In genomic region chr12:92740421-92740820, GRCh38 we compare ENCODE assay signal across 34 cellular contexts. TPM values are rescaled to one million over a fixed set of nuclear protein-coding genes. Genes with fewer than 3 reads are reported as not detected.
"Had no signal": no experiment of that assay in that cellular context is flagged by ENCODE, and none has a peak within 500 bp of the region (broad histone marks: within the 10 kb centered on the region; RNA-seq: fewer than 3 reads in every experiment).

No MANE protein-coding gene starts in this region.

- H3K4me3 ChIP-seq: ascending aorta, coronary artery, dorsolateral prefrontal cortex, gastrocnemius medialis, heart left ventricle had no signal

- H3K27me3 Mint-ChIP-seq: dendritic cell treated with granulocyte-macrophage colony-stimulating factor and Interleukin-4, amounts not matched to agents 40 ng/mL and 50 ng/mL, for 4 days had no signal

- H3K27ac ChIP-seq: ascending aorta, brain microvascular endothelial cell, coronary artery, dorsolateral prefrontal cortex, foreskin keratinocyte, gastrocnemius medialis, heart left ventricle had no signal

- DNase-seq: activated CD4-positive, alpha-beta memory T cell treated with anti-CD3 and anti-CD28 coated beads, Interleukin-2, amount 10 ng/mL, durations not matched to agents 7 days and 5 days; activated CD4-positive, alpha-beta T cell treated with anti-CD3 and anti-CD28 coated beads for 4 hours; activated CD4-positive, alpha-beta T cell treated with anti-CD3 and anti-CD28 coated beads, Interleukin-2, amount 10 ng/mL, durations not matched to agents 7 days and 5 days; activated CD4-positive, alpha-beta T cell treated with anti-CD3 and anti-CD28 coated beads, Interleukin-2, amount 50 U/mL, for 4 hours; activated CD4-positive, CD25-positive, alpha-beta regulatory T cell; activated CD4-positive, CD25-positive, alpha-beta regulatory T cell treated with anti-CD3 and anti-CD28 coated beads, Interleukin-2, amount 50 U/mL, for 72 hours; activated CD8-positive, alpha-beta memory T cell treated with anti-CD3 and anti-CD28 coated beads, Interleukin-2, amount 50 U/mL, for 48 hours; activated gamma-delta T cell; activated naive CD4-positive, alpha-beta T cell; activated naive CD4-positive, alpha-beta T cell treated with anti-CD3 and anti-CD28 coated beads, Interleukin-2, amount 10 ng/mL, durations not matched to agents 7 days and 5 days; activated naive CD8-positive, alpha-beta T cell treated with anti-CD3 and anti-CD28 coated beads, Interleukin-2, amount 10 ng/mL, durations not matched to agents 7 days and 5 days; activated T-cell treated with anti-CD3 and anti-CD28 coated beads for 4 hours; activated T-cell treated with anti-CD3 and anti-CD28 coated beads, Interleukin-2, amount 50 U/mL, for 24 hours; activated T-cell treated with anti-CD3 and anti-CD28 coated beads, Interleukin-2, amount 50 U/mL, for 72 hours; brain microvascular endothelial cell; dorsolateral prefrontal cortex; effector memory CD4-positive, alpha-beta T cell; endodermal cell; foreskin keratinocyte; gastrocnemius medialis; glutamatergic neuron; heart left ventricle; T-helper 2 cell had no signal

- H3K9me3 ChIP-seq: ascending aorta, gastrocnemius medialis, heart left ventricle had no signal

- H3K36me3 Mint-ChIP-seq: activated naive CD4-positive, alpha-beta T cell treated with anti-CD3 and anti-CD28 coated beads, Interleukin-2, amount 10 ng/mL, durations not matched to agents 7 days and 5 days; activated naive CD4-positive, alpha-beta T cell treated with anti-CD3 and anti-CD28 coated beads, Interleukin-2, amount 50 U/mL, for 72 hours; activated naive CD8-positive, alpha-beta T cell treated with anti-CD3 and anti-CD28 coated beads, Interleukin-2, amount 10 ng/mL, durations not matched to agents 7 days and 5 days had no signal

- H3K27me3 ChIP-seq: ascending aorta, brain microvascular endothelial cell, dorsolateral prefrontal cortex, foreskin keratinocyte, gastrocnemius medialis, heart left ventricle had no signal

- ATAC-seq: activated naive CD4-positive, alpha-beta T cell treated with anti-CD3 and anti-CD28 coated beads, Interleukin-2, amount 50 U/mL, for 72 hours; activated T-cell treated with anti-CD3 and anti-CD28 coated beads, Interleukin-2, amount 50 U/mL, for 72 hours; esophagus mucosa; foreskin keratinocyte; gastrocnemius medialis; heart left ventricle had no signal

- H3K27ac Mint-ChIP-seq: activated CD4-positive, alpha-beta memory T cell treated with anti-CD3 and anti-CD28 coated beads, Interleukin-2, amount 10 ng/mL, durations not matched to agents 7 days and 5 days; activated CD4-positive, alpha-beta T cell treated with anti-CD3 and anti-CD28 coated beads, Interleukin-2, amount 10 ng/mL, durations not matched to agents 7 days and 5 days; activated naive CD4-positive, alpha-beta T cell treated with anti-CD3 and anti-CD28 coated beads, Interleukin-2, amount 10 ng/mL, durations not matched to agents 7 days and 5 days; activated naive CD4-positive, alpha-beta T cell treated with anti-CD3 and anti-CD28 coated beads, Interleukin-2, amount 50 U/mL, for 72 hours; activated naive CD8-positive, alpha-beta T cell treated with anti-CD3 and anti-CD28 coated beads, Interleukin-2, amount 10 ng/mL, durations not matched to agents 7 days and 5 days; activated T-cell treated with anti-CD3 and anti-CD28 coated beads, Interleukin-2, amount 50 U/mL, for 24 hours; activated T-cell treated with anti-CD3 and anti-CD28 coated beads, Interleukin-2, amount 50 U/mL, for 72 hours; dendritic cell treated with granulocyte-macrophage colony-stimulating factor and Interleukin-4, amounts not matched to agents 40 ng/mL and 50 ng/mL, for 4 days; endodermal cell had no signal

- H3K4me1 ChIP-seq: ascending aorta had no signal

- H3K4me3 Mint-ChIP-seq: activated CD4-positive, alpha-beta memory T cell treated with anti-CD3 and anti-CD28 coated beads, Interleukin-2, amount 10 ng/mL, durations not matched to agents 7 days and 5 days; activated CD4-positive, alpha-beta T cell treated with anti-CD3 and anti-CD28 coated beads, Interleukin-2, amount 10 ng/mL, durations not matched to agents 7 days and 5 days; activated naive CD4-positive, alpha-beta T cell treated with anti-CD3 and anti-CD28 coated beads, Interleukin-2, amount 10 ng/mL, durations not matched to agents 7 days and 5 days; activated naive CD8-positive, alpha-beta T cell treated with anti-CD3 and anti-CD28 coated beads, Interleukin-2, amount 10 ng/mL, durations not matched to agents 7 days and 5 days; activated T-cell treated with anti-CD3 and anti-CD28 coated beads, Interleukin-2, amount 50 U/mL, for 24 hours; activated T-cell treated with anti-CD3 and anti-CD28 coated beads, Interleukin-2, amount 50 U/mL, for 72 hours; central memory CD8-positive, alpha-beta T cell; dendritic cell treated with granulocyte-macrophage colony-stimulating factor and Interleukin-4, amounts not matched to agents 40 ng/mL and 50 ng/mL, for 4 days; endodermal cell had no signal

- H3K36me3 ChIP-seq: ascending aorta, brain microvascular endothelial cell, gastrocnemius medialis, heart left ventricle had no signal

- H3K4me1 Mint-ChIP-seq: activated CD4-positive, alpha-beta memory T cell treated with anti-CD3 and anti-CD28 coated beads, Interleukin-2, amount 10 ng/mL, durations not matched to agents 7 days and 5 days; activated naive CD4-positive, alpha-beta T cell treated with anti-CD3 and anti-CD28 coated beads, Interleukin-2, amount 10 ng/mL, durations not matched to agents 7 days and 5 days; central memory CD8-positive, alpha-beta T cell; endodermal cell had no signal

- FAIRE-seq: bronchial epithelial cell had no signal

- H3K9me3 Mint-ChIP-seq: activated CD4-positive, alpha-beta memory T cell treated with anti-CD3 and anti-CD28 coated beads, Interleukin-2, amount 10 ng/mL, durations not matched to agents 7 days and 5 days; activated CD4-positive, alpha-beta T cell treated with anti-CD3 and anti-CD28 coated beads, Interleukin-2, amount 10 ng/mL, durations not matched to agents 7 days and 5 days; activated naive CD4-positive, alpha-beta T cell treated with anti-CD3 and anti-CD28 coated beads, Interleukin-2, amount 10 ng/mL, durations not matched to agents 7 days and 5 days; activated T-cell treated with anti-CD3 and anti-CD28 coated beads, Interleukin-2, amount 50 U/mL, for 24 hours; activated T-cell treated with anti-CD3 and anti-CD28 coated beads, Interleukin-2, amount 50 U/mL, for 72 hours; central memory CD8-positive, alpha-beta T cell; dendritic cell treated with granulocyte-macrophage colony-stimulating factor and Interleukin-4, amounts not matched to agents 40 ng/mL and 50 ng/mL, for 4 days; endodermal cell had no signal

RNA-seq across cellular contexts. Expression of gene PLEKHG7, which starts 37.6 kb away (rescaled TPM):
- total RNA-seq: activated CD4-positive, alpha-beta T cell treated with anti-CD3 and anti-CD28 coated beads, Interleukin-2, amount 10 ng/mL, durations not matched to agents 7 days and 5 days; activated naive CD4-positive, alpha-beta T cell treated with anti-CD3 and anti-CD28 coated beads, Interleukin-2, amount 50 U/mL, for 72 hours; activated naive CD8-positive, alpha-beta T cell treated with anti-CD3 and anti-CD28 coated beads, Interleukin-2, amount 10 ng/mL, durations not matched to agents 7 days and 5 days; activated T-cell treated with anti-CD3 and anti-CD28 coated beads, Interleukin-2, amount 50 U/mL, for 72 hours; ascending aorta; bronchial epithelial cell; cardiac septum; cerebellum; dorsolateral prefrontal cortex; endodermal cell; fibroblast of lung; foreskin keratinocyte; gastrocnemius medialis; T-helper 1 cell treated with Interleukin-12 subunit alpha and Interleukin-12 subunit beta and Interleukin-4 antibody, amounts not matched to agents 30 ng/mL and 1 ng/mL, for 36 hours had no signal
